10 cellular contexts compared by ENCODE assay signal in genomic region chr11:65651339-65651588, GRCh38. TPM values are rescaled to one million over a fixed set of nuclear protein-coding genes. Genes with fewer than 3 reads are reported as not detected.
DNase-seq lines count a peak whose midpoint lies in the region; ATAC-seq, FAIRE-seq and TF ChIP-seq lines count a peak whose summit lies in the region.
"Had no signal": no experiment of that assay in that cellular context is flagged by ENCODE, and none has a peak within 500 bp of the region (broad histone marks: within the 10 kb centered on the region; RNA-seq: fewer than 3 reads in every experiment).

No MANE protein-coding gene starts in this region.

- TF ChIP-seq EP300 in K562 (IDR thresholded peaks at IDR 0.05; ENCODE audit: low read length) (no peak), transverse colon (IDR thresholded peaks at IDR 0.05; ENCODE audit: low read depth) (no peak)

- H3K27me3 ChIP-seq in K562 (ENCODE audit: control insufficient read depth in 2 of 2, insufficient read depth in 2 of 2, low read length in 2 of 2) (no peaks in the 10 kb centered on the region), muscle layer of colon (ENCODE audit: control insufficient read depth in 1 of 2, insufficient read depth in 2 of 2, low read length in 2 of 2) (no peaks in the 10 kb centered on the region), transverse colon (no peaks in the 10 kb centered on the region)

- peak overlapping the region; percentile 67 for H3K27ac Mint-ChIP-seq in activated naive CD4-positive, alpha-beta T cell treated with anti-CD3 and anti-CD28 coated beads for 36 hours

- BruUV-seq in K562 (replicated peaks; lab: Mats Ljungman, UMichigan), result no TSS peak

- H3K4me1 Mint-ChIP-seq in activated naive CD4-positive, alpha-beta T cell treated with anti-CD3 and anti-CD28 coated beads for 36 hours (ENCODE audit: low read depth), result peaks cover 35% of the 10 kb centered on the region

- H4K20me1 ChIP-seq in K562 (replicated peaks; ENCODE audit: control insufficient read depth, insufficient read depth, low read length), result 0 out of 2 replicates have a peak, but pooled peaks cover 8% of the 10 kb centered on the region

- no peaks in the 10 kb centered on the region for H3K9me3 Mint-ChIP-seq in activated naive CD4-positive, alpha-beta T cell treated with anti-CD3 and anti-CD28 coated beads for 36 hours

- FAIRE-seq in K562 (lab: Jason Lieb, UNC), result no peak
- FAIRE-seq: TTC549 had no signal

- TF ChIP-seq POLR2A in K562 (conservative IDR thresholded peaks at IDR 0.05), result no peak
- no peak for TF ChIP-seq POLR2A in transverse colon (IDR thresholded peaks at IDR 0.05)

- H3K36me3 ChIP-seq in K562 (ENCODE audit: control insufficient read depth, insufficient read depth, low read length) (peaks cover 74% of the 10 kb centered on the region; the same call in 2 of the 3 replicates), muscle layer of colon (ENCODE audit: insufficient read depth, low read length) (peaks cover 34% of the 10 kb centered on the region), transverse colon (peaks cover 0 to 18% (median 5%) of the 10 kb centered on the region in 4 donors)

- H3K4me2 ChIP-seq in K562 (ENCODE audit: insufficient read depth, low read length), result peak overlapping the region; percentile 84; the same call in 1 of the 2 replicates

- no peak for DNase-seq in activated naive CD4-positive, alpha-beta T cell treated with anti-CD3 and anti-CD28 coated beads for 36 hours
- no peak for DNase-seq in activated naive CD4-positive, alpha-beta T cell treated with Interleukin-2 at 50 U/mL for 16 hours
- DNase-seq in K562 (ENCODE audit: extremely low read depth in 1 of 4, low spot score in 3 of 4) (no peak), transverse colon (no peak), NAMALWA (ENCODE audit: low spot score) (no peak), GF-D8 (lab: John Stamatoyannopoulos, UW) (no peak), NCI-H1694 treated with DMSO at 0.1 percent for 48 hours (lab: John Stamatoyannopoulos, UW) (no peak)
- DNase-seq: cerebellar nuclear complex had no signal

- no peak for TF ChIP-seq RAD21 in K562 (CRISPR knock-in tag; conservative IDR thresholded peaks at IDR 0.05 in 1 of 2, IDR thresholded peaks at IDR 0.05 in 1 of 2)

- WGBS in K562 (ENCODE audit: insufficient coverage, low coverage, missing lambda C conversion rate), result 83% methylated on average over 3 of the region's 3 CpGs
- WGBS in transverse colon (ENCODE audit: low coverage in 1 of 2), 2 donors, result 90% methylated on average over 3 of the region's 3 CpGs; no CpG with 5 or more reads in 1 of the 2 donors

- H3K9ac ChIP-seq in K562 (ENCODE audit: insufficient read depth in 1 of 2, low read depth in 2 of 2, low read length in 2 of 2) (peak overlapping the region in 1 of 2 experiments; percentile 59; a peak in 2 of 4 replicates), muscle layer of colon (ENCODE audit: low read length) (no peak overlapping the region)

- POLR2A ChIA-PET in K562 (lab: Yijun Ruan, JAX), result interaction anchor here (0.7 to 5.0 kb wide), 8 partner anchors 11 to 372 kb away, joined by 3 to 56 read pairs (median 7); partner anchors contain the start of genes NEAT1, PCNX3, RELA and SIPA1

- CTCF ChIA-PET in activated naive CD4-positive, alpha-beta T cell treated with anti-CD3 and anti-CD28 coated beads for 36 hours (lab: Charles Lee), result interaction anchor here (0.5 to 0.7 kb wide), 2 partner anchors 20 to 551 kb away, joined by 3 read pairs; no protein-coding TSS in a partner anchor
- CTCF ChIA-PET in K562 (lab: Yijun Ruan, JAX; ENCODE audit: low intra/inter-chr PET ratio), result no interaction called here

- H3K27ac ChIP-seq in K562 (ENCODE audit: extremely low read depth, low read depth, low read length), result peak overlapping the region; percentile 92; the same call in 1 of the 3 replicates
- H3K27ac ChIP-seq in muscle layer of colon (ENCODE audit: low read depth, low read length), result peak overlapping the region; percentile 98
- H3K27ac ChIP-seq in transverse colon, result peak overlapping the region; percentile 91 to 99 (median 96)

- H3K4me3 ChIP-seq in K562 (no peak overlapping the region), muscle layer of colon (ENCODE audit: low read depth in 1 of 2, low read length in 2 of 2) (no peak overlapping the region), transverse colon (no peak overlapping the region)

- peaks cover 29 to 65% of the 10 kb centered on the region in 2 experiments for H3K4me1 ChIP-seq in K562 (replicated peaks in 1 of 2; ENCODE audit: control insufficient read depth in 2 of 2, insufficient read depth in 2 of 2, low read length in 2 of 2)
- peaks cover 30% of the 10 kb centered on the region for H3K4me1 ChIP-seq in muscle layer of colon (ENCODE audit: insufficient read depth, low read length)
- H3K4me1 ChIP-seq in transverse colon, result peaks cover 25 to 43% (median 32%) of the 10 kb centered on the region in 4 donors

- no peak overlapping the region for H2AFZ ChIP-seq in K562 (ENCODE audit: low read depth, low read length)

- TF ChIP-seq CTCF in K562 (IDR thresholded peaks at IDR 0.05 in 2 of 3, conservative IDR thresholded peaks at IDR 0.05 in 1 of 3; ENCODE audit: insufficient read depth in 2 of 3, low read depth in 1 of 3, low read length in 3 of 3) (no peak), transverse colon (IDR thresholded peaks at IDR 0.05) (no peak)

- intact Hi-C loops in activated naive CD4-positive, alpha-beta T cell treated with anti-CD3 and anti-CD28 coated beads for 36 hours (cut with micrococcal nuclease), result loop anchor here (5.0 kb wide), 1 partner anchor 269 kb away; the partner anchor contains the start of gene SLC25A45
- intact Hi-C loops in K562 (cut with micrococcal nuclease) (no loop called here), transverse colon (cut with DNase I; ENCODE audit: low total_unique reads) (no loop called here)

- no peaks in the 10 kb centered on the region for H3K79me2 ChIP-seq in K562 (ENCODE audit: control insufficient read depth, insufficient read depth, low read length)

- H3K9me1 ChIP-seq in K562 (ENCODE audit: control insufficient read depth, insufficient read depth, low read length), result no peaks in the 10 kb centered on the region

- no peak for ATAC-seq in K562

- H3K4me3 Mint-ChIP-seq in activated naive CD4-positive, alpha-beta T cell treated with anti-CD3 and anti-CD28 coated beads for 36 hours, result no peak overlapping the region

- in situ Hi-C loops in K562 (cut with MboI) (no loop called here), transverse colon (cut with MboI; ENCODE audit: low pct_ligation_motif_present in 1 of 4, low pct_unique_long_range_greater_than_20kb in 1 of 4, low sequenced_read_pairs in 3 of 4) (no loop called here)

- H3K36me3 Mint-ChIP-seq in activated naive CD4-positive, alpha-beta T cell treated with anti-CD3 and anti-CD28 coated beads for 36 hours (ENCODE audit: low read depth), result peaks cover 17% of the 10 kb centered on the region

- H3K27me3 Mint-ChIP-seq in activated naive CD4-positive, alpha-beta T cell treated with anti-CD3 and anti-CD28 coated beads for 36 hours (ENCODE audit: low read depth), result no peaks in the 10 kb centered on the region

- H3K9me3 ChIP-seq in K562 (replicated peaks; ENCODE audit: control insufficient read depth, insufficient read depth, low read depth, low read length), result no peaks in the 10 kb centered on the region
- no peaks in the 10 kb centered on the region for H3K9me3 ChIP-seq in muscle layer of colon (ENCODE audit: low read length)
- H3K9me3 ChIP-seq in transverse colon, result no peaks in the 10 kb centered on the region

RNA-seq across cellular contexts. Expression of gene RELA, which starts 11.5 kb away (rescaled TPM):
- total RNA-seq in activated naive CD4-positive, alpha-beta T cell treated with anti-CD3 and anti-CD28 coated beads for 36 hours, result 10 to 100 TPM; 66.9 to 68.5 TPM
- 79.5 and 201 TPM in 2 replicates for total RNA-seq in K562 (2011; cell fraction: chromatin; rRNA removed; ENCODE audit: low replicate concordance)
- total RNA-seq in K562 (2011; cell fraction: nucleolus; rRNA removed), result 107 and 114 TPM in 2 replicates
- total RNA-seq in K562 (2011; cell fraction: nucleoplasm; rRNA removed), result 101 and 117 TPM in 2 replicates
- total RNA-seq in K562 (2014; rRNA removed) (33.4 and 37.6 TPM in 2 replicates), K562 (2014; rRNA removed; fragmentation: Illumina TruSeq; extraction: Trizol) (13.6 and 14.2 TPM in 2 replicates), K562 (2015; rRNA removed; fragmentation: Illumina TruSeq; extraction: Trizol) (20.6 and 21.0 TPM in 2 replicates), K562 (2021) (52.2 and 62.0 TPM in 2 replicates), transverse colon (10 to 100 TPM; 45.8 to 95.8 (median 58.4) TPM)
- polyA plus RNA-seq in K562 (2011; rRNA removed) (17.0 and 30.8 TPM in 2 replicates), K562 (2014; fragmentation: Illumina TruSeq; extraction: Trizol) (46.8 and 67.4 TPM in 2 replicates), K562 (2014; fragmentation: Nextera tagmentation; extraction: Ambion mirVana) (1 to 10 TPM; 6.0 to 6.4 TPM), K562 (2014; rRNA removed) (30.1 and 31.1 TPM in 2 replicates)
- polyA plus RNA-seq in K562 (2011; cell fraction: cytosol; rRNA removed), result 15.4 and 23.1 TPM in 2 replicates
- 129 and 168 TPM in 2 replicates for polyA plus RNA-seq in K562 (2011; cell fraction: nucleus; rRNA removed)
- 45.8 and 53.1 TPM in 2 replicates for polyA plus RNA-seq in K562 (2012)
- polyA minus RNA-seq in K562 (2011; rRNA and poly(A)+ RNA removed), result 24.3 and 24.4 TPM in 2 replicates
- polyA minus RNA-seq in K562 (2011; cell fraction: cytosol; rRNA and poly(A)+ RNA removed), result 25.8 and 34.8 TPM in 2 replicates
- polyA minus RNA-seq in K562 (2011; cell fraction: nucleus; rRNA and poly(A)+ RNA removed), result 58.0 and 73.5 TPM in 2 replicates

RNA-seq across cellular contexts. Expression of gene SIPA1, which starts 13.4 kb away (rescaled TPM):
- 100 to 1,000 TPM; 146 to 150 TPM for total RNA-seq in activated naive CD4-positive, alpha-beta T cell treated with anti-CD3 and anti-CD28 coated beads for 36 hours
- total RNA-seq in K562 (2011; cell fraction: chromatin; rRNA removed; ENCODE audit: low replicate concordance), result 26.8 and 126 TPM in 2 replicates
- total RNA-seq in K562 (2011; cell fraction: nucleolus; rRNA removed), result 79.4 and 96.4 TPM in 2 replicates
- 35.7 and 43.0 TPM in 2 replicates for total RNA-seq in K562 (2011; cell fraction: nucleoplasm; rRNA removed)
- 45.7 and 56.0 TPM in 2 replicates for total RNA-seq in K562 (2014; rRNA removed)
- 12.4 and 14.2 TPM in 2 replicates for total RNA-seq in K562 (2014; rRNA removed; fragmentation: Illumina TruSeq; extraction: Trizol)
- 28.3 and 29.2 TPM in 2 replicates for total RNA-seq in K562 (2015; rRNA removed; fragmentation: Illumina TruSeq; extraction: Trizol)
- 83.1 and 85.8 TPM in 2 replicates for total RNA-seq in K562 (2021)
- polyA plus RNA-seq in K562 (2011; rRNA removed), result 16.8 and 31.3 TPM in 2 replicates
- 19.5 and 74.2 TPM in 2 replicates for polyA plus RNA-seq in K562 (2011; cell fraction: cytosol; rRNA removed)
- 72.0 and 175 TPM in 2 replicates for polyA plus RNA-seq in K562 (2011; cell fraction: nucleus; rRNA removed)
- polyA plus RNA-seq in K562 (2012), result 54.8 and 65.0 TPM in 2 replicates
- 15.5 and 30.0 TPM in 2 replicates for polyA plus RNA-seq in K562 (2014; fragmentation: Illumina TruSeq; extraction: Trizol)
- 1 to 10 TPM in 1 of 2 experiments, under 1 TPM in 1; 0.25 to 1.4 TPM for polyA plus RNA-seq in K562 (2014; fragmentation: Nextera tagmentation; extraction: Ambion mirVana)
- polyA plus RNA-seq in K562 (2014; rRNA removed), result 34.7 and 37.2 TPM in 2 replicates
- 15.4 and 26.3 TPM in 2 replicates for polyA minus RNA-seq in K562 (2011; rRNA and poly(A)+ RNA removed)
- polyA minus RNA-seq in K562 (2011; cell fraction: cytosol; rRNA and poly(A)+ RNA removed), result 43.1 and 44.1 TPM in 2 replicates
- 26.3 and 33.0 TPM in 2 replicates for polyA minus RNA-seq in K562 (2011; cell fraction: nucleus; rRNA and poly(A)+ RNA removed)
- 100 to 1,000 TPM in 1 of 4 donors, 10 to 100 TPM in 3; 22.4 to 174 (median 30.9) TPM for total RNA-seq in transverse colon

RNA-seq across cellular contexts. Expression of gene PCNX3, which starts 35.7 kb away (rescaled TPM):
- 10 to 100 TPM; 21.6 to 24.7 TPM for total RNA-seq in activated naive CD4-positive, alpha-beta T cell treated with anti-CD3 and anti-CD28 coated beads for 36 hours
- 75.0 and 267 TPM in 2 replicates for total RNA-seq in K562 (2011; cell fraction: chromatin; rRNA removed; ENCODE audit: low replicate concordance)
- total RNA-seq in K562 (2011; cell fraction: nucleolus; rRNA removed), result 170 and 187 TPM in 2 replicates
- 110 and 119 TPM in 2 replicates for total RNA-seq in K562 (2011; cell fraction: nucleoplasm; rRNA removed)
- total RNA-seq in K562 (2014; rRNA removed) (21.3 and 24.3 TPM in 2 replicates), K562 (2014; rRNA removed; fragmentation: Illumina TruSeq; extraction: Trizol) (2.5 and 4.3 TPM in 2 replicates), K562 (2015; rRNA removed; fragmentation: Illumina TruSeq; extraction: Trizol) (13.9 and 14.1 TPM in 2 replicates), K562 (2021) (40.0 and 47.8 TPM in 2 replicates), transverse colon (10 to 100 TPM; 56.4 to 89.0 (median 62.4) TPM)
- polyA plus RNA-seq in K562 (2011; rRNA removed) (9.2 and 19.0 TPM in 2 replicates), K562 (2014; fragmentation: Illumina TruSeq; extraction: Trizol) (12.8 and 28.6 TPM in 2 replicates), K562 (2014; fragmentation: Nextera tagmentation; extraction: Ambion mirVana) (under 1 TPM; 0.11 to 0.29 TPM), K562 (2014; rRNA removed) (30.1 and 32.8 TPM in 2 replicates)
- polyA plus RNA-seq in K562 (2011; cell fraction: cytosol; rRNA removed), result 17.7 and 33.4 TPM in 2 replicates
- polyA plus RNA-seq in K562 (2011; cell fraction: nucleus; rRNA removed), result 87.8 and 157 TPM in 2 replicates
- 25.3 and 40.1 TPM in 2 replicates for polyA plus RNA-seq in K562 (2012)
- 8.4 and 10.6 TPM in 2 replicates for polyA minus RNA-seq in K562 (2011; rRNA and poly(A)+ RNA removed)
- polyA minus RNA-seq in K562 (2011; cell fraction: cytosol; rRNA and poly(A)+ RNA removed), result 25.9 and 35.1 TPM in 2 replicates
- polyA minus RNA-seq in K562 (2011; cell fraction: nucleus; rRNA and poly(A)+ RNA removed), result 43.0 and 43.9 TPM in 2 replicates

RNA-seq across cellular contexts. Expression of gene MAP3K11, which starts 37.2 kb away (rescaled TPM):
- total RNA-seq in activated naive CD4-positive, alpha-beta T cell treated with anti-CD3 and anti-CD28 coated beads for 36 hours, result 10 to 100 TPM; 28.9 to 32.7 TPM
- 60.6 and 168 TPM in 2 replicates for total RNA-seq in K562 (2011; cell fraction: chromatin; rRNA removed; ENCODE audit: low replicate concordance)
- 72.6 and 83.4 TPM in 2 replicates for total RNA-seq in K562 (2011; cell fraction: nucleolus; rRNA removed)
- 51.5 and 63.5 TPM in 2 replicates for total RNA-seq in K562 (2011; cell fraction: nucleoplasm; rRNA removed)
- total RNA-seq in K562 (2014; rRNA removed) (28.7 and 39.9 TPM in 2 replicates), K562 (2014; rRNA removed; fragmentation: Illumina TruSeq; extraction: Trizol) (5.4 and 9.0 TPM in 2 replicates), K562 (2015; rRNA removed; fragmentation: Illumina TruSeq; extraction: Trizol) (18.2 and 20.5 TPM in 2 replicates), K562 (2021) (42.7 and 47.7 TPM in 2 replicates), transverse colon (100 to 1,000 TPM in 2 of 4 donors, 10 to 100 TPM in 2; 82.3 to 211 (median 94.8) TPM)
- polyA plus RNA-seq in K562 (2011; rRNA removed) (13.1 and 18.0 TPM in 2 replicates), K562 (2014; fragmentation: Illumina TruSeq; extraction: Trizol) (12.2 and 23.0 TPM in 2 replicates), K562 (2014; fragmentation: Nextera tagmentation; extraction: Ambion mirVana) (1 to 10 TPM in 1 of 2 experiments, under 1 TPM in 1; 0.77 to 1.6 TPM), K562 (2014; rRNA removed) (25.0 and 31.6 TPM in 2 replicates)
- 19.3 and 52.1 TPM in 2 replicates for polyA plus RNA-seq in K562 (2011; cell fraction: cytosol; rRNA removed)
- polyA plus RNA-seq in K562 (2011; cell fraction: nucleus; rRNA removed), result 31.1 and 52.1 TPM in 2 replicates
- polyA plus RNA-seq in K562 (2012), result 35.9 and 37.4 TPM in 2 replicates
- 14.7 TPM in 2 replicates for polyA minus RNA-seq in K562 (2011; rRNA and poly(A)+ RNA removed)
- polyA minus RNA-seq in K562 (2011; cell fraction: cytosol; rRNA and poly(A)+ RNA removed), result 23.4 and 26.2 TPM in 2 replicates
- polyA minus RNA-seq in K562 (2011; cell fraction: nucleus; rRNA and poly(A)+ RNA removed), result 24.2 and 31.1 TPM in 2 replicates

RNA-seq across cellular contexts. Expression of gene KCNK7, which starts 55.7 kb away (rescaled TPM):
- under 1 TPM in 1 of 2 experiments, not detected in 1; 0.35 TPM for total RNA-seq in activated naive CD4-positive, alpha-beta T cell treated with anti-CD3 and anti-CD28 coated beads for 36 hours
- 0.33 and 1.00 TPM in 2 replicates for total RNA-seq in K562 (2011; cell fraction: chromatin; rRNA removed; ENCODE audit: low replicate concordance)
- 0.26 TPM in 1 of 2 replicates, not detected in the other for total RNA-seq in K562 (2011; cell fraction: nucleolus; rRNA removed)
- total RNA-seq in K562 (2011; cell fraction: nucleoplasm; rRNA removed), result 0.29 TPM in 1 of 2 replicates, not detected in the other
- not detected in 2 replicates for total RNA-seq in K562 (2014; rRNA removed)
- not detected in 2 replicates for total RNA-seq in K562 (2014; rRNA removed; fragmentation: Illumina TruSeq; extraction: Trizol)
- not detected in 2 replicates for total RNA-seq in K562 (2015; rRNA removed; fragmentation: Illumina TruSeq; extraction: Trizol)
- total RNA-seq in K562 (2021), result 0.40 TPM in 1 of 2 replicates, not detected in the other
- not detected in 2 replicates for polyA plus RNA-seq in K562 (2011; rRNA removed)
- 0.28 TPM in 1 of 2 replicates, not detected in the other for polyA plus RNA-seq in K562 (2011; cell fraction: cytosol; rRNA removed)
- not detected in 2 replicates for polyA plus RNA-seq in K562 (2011; cell fraction: nucleus; rRNA removed)
- 0.39 and 0.58 TPM in 2 replicates for polyA plus RNA-seq in K562 (2012)
- not detected in 2 replicates for polyA plus RNA-seq in K562 (2014; fragmentation: Illumina TruSeq; extraction: Trizol)
- not detected for polyA plus RNA-seq in K562 (2014; fragmentation: Nextera tagmentation; extraction: Ambion mirVana)
- polyA plus RNA-seq in K562 (2014; rRNA removed), result 0.07 TPM in 1 of 2 replicates, not detected in the other
- polyA minus RNA-seq in K562 (2011; rRNA and poly(A)+ RNA removed), result not detected in 2 replicates
- polyA minus RNA-seq in K562 (2011; cell fraction: cytosol; rRNA and poly(A)+ RNA removed), result not detected in 2 replicates
- 0.27 TPM in 1 of 2 replicates, not detected in the other for polyA minus RNA-seq in K562 (2011; cell fraction: nucleus; rRNA and poly(A)+ RNA removed)
- total RNA-seq in transverse colon, result 1 to 10 TPM in 1 of 4 donors, under 1 TPM in 1, not detected in 2; 0.27 to 1.6 TPM
